1 cellular context compared by ENCODE assay signal in genomic region chr4:2364654-2365053, GRCh38.
TF ChIP-seq lines count a peak whose summit lies in the region.

No MANE protein-coding gene starts in this region.

TF ChIP-seq in endothelial cell of umbilical vein, 7 proteins besides CTCF, POLR2A, EP300 and RAD21:
- TF ChIP-seq POLR2AphosphoS5 (IDR thresholded peaks at IDR 0.05; ENCODE audit: insufficient read depth, low read depth, low read length) (no peak), MAX (IDR thresholded peaks at IDR 0.05; ENCODE audit: insufficient read depth, insufficient read length) (no peak), GATA2 (IDR thresholded peaks at IDR 0.05; ENCODE audit: insufficient read depth, insufficient read length, low read depth, low read length) (no peak), EZH2 (IDR thresholded peaks at IDR 0.05; ENCODE audit: borderline replicate concordance, low read depth, low read length, severe bottlenecking) (no peak), MYC (IDR thresholded peaks at IDR 0.05; ENCODE audit: low read depth, low read length) (no peak)
